Comparison of ENCODE assay signal across 11 cellular contexts in genomic region chr10:101330236-101331225, GRCh38.
DNase-seq lines count a peak whose midpoint lies in the region; ATAC-seq and TF ChIP-seq lines count a peak whose summit lies in the region.
"Had no signal": no experiment of that assay in that cellular context is flagged by ENCODE, and none has a peak within 500 bp of the region (broad histone marks: within the 10 kb centered on the region; RNA-seq: fewer than 3 reads in every experiment).

No MANE protein-coding gene starts in this region.

- DNase-seq in HPDE6-E6E7 (ENCODE audit: extremely low spot score), result peak; percentile 43
- no peak for DNase-seq in WERI-Rb-1
- DNase-seq in glomerular visceral epithelial cell (ENCODE audit: extremely low spot score), result peak; percentile 43
- peak; percentile 31 for DNase-seq in stromal cell of bone marrow (ENCODE audit: low read depth)
- no peak for DNase-seq in hippocampal formation (lab: John Stamatoyannopoulos, UW)
- no peak for DNase-seq in NCI-H748 (lab: John Stamatoyannopoulos, UW; ENCODE audit: unreplicated experiment)
- DNase-seq: activated T-cell treated with anti-CD3 and anti-CD28 coated beads, Interleukin-2, amount 50 U/mL, for 1 hour; glutamatergic neuron had no signal

- ATAC-seq in GM19452 (IDR thresholded peaks at IDR 0.05; ENCODE audit: unreplicated experiment) (no peak), GM18520 (IDR thresholded peaks at IDR 0.05; ENCODE audit: unreplicated experiment) (no peak)

- peaks cover 18% of the 10 kb centered on the region for H3K9me3 ChIP-seq in WERI-Rb-1 (ENCODE audit: severe bottlenecking)

- peak overlapping the region; percentile 71 for H3K27ac ChIP-seq in WERI-Rb-1
- H3K27ac ChIP-seq: KMS-11 had no signal

- no peaks in the 10 kb centered on the region for H3K27me3 ChIP-seq in WERI-Rb-1 (ENCODE audit: insufficient read depth, low read depth, severe bottlenecking)

- no peak for TF ChIP-seq CTCF in WERI-Rb-1 (IDR thresholded peaks at IDR 0.05; ENCODE audit: low read depth, low read length)

- H3K4me3 ChIP-seq in WERI-Rb-1 (ENCODE audit: low read depth, low read length), result no peak overlapping the region

- no peaks in the 10 kb centered on the region for H3K36me3 ChIP-seq in WERI-Rb-1

Comparison
In these comparisons a context has a peak if more than half of its experiments do, and no peak if none do; other contexts are left out.
1. DNase-seq: peak in HPDE6-E6E7 (single experiment), glomerular visceral epithelial cell (single experiment) and stromal cell of bone marrow (single experiment); none in WERI-Rb-1 (single experiment), hippocampal formation (0 of 2) and NCI-H748 (single experiment).